In the genomic region with DNA sequence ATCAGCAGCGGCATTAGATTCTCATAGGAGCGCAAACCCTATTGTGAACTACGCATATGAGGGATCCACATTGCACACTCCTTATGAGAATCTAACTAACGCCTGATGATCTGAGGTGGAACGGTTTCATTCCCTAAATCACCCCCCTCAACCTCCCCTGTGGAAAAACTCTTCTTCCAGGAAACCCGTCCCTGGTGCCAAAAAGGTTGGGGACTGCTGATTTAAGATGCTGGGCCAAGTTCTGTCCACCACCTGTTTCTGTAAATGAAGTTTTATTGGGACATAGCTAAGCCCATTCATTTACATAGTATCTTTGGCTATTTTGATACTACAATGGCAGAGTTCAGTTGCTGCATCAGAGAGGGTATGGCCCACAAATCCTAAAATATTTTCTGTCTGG, we compare ENCODE assay signal across 25 cellular contexts.
"Had no signal": no experiment of that assay in that cellular context is flagged by ENCODE, and none has a peak within 500 bp of the region (broad histone marks: within the 10 kb centered on the region; RNA-seq: fewer than 3 reads in every experiment).

No MANE protein-coding gene starts in this region.

- H3K9ac ChIP-seq: SK-N-SH had no signal

- H3K4me2 ChIP-seq: SK-N-SH had no signal

- H3K36me3 ChIP-seq: Peyer's patch, SJSA1 had no signal

- H3K27ac ChIP-seq: Peyer's patch, SJSA1 had no signal

- H3K27me3 ChIP-seq: Peyer's patch, SJSA1 had no signal

- H3K4me1 ChIP-seq: Peyer's patch, SJSA1 had no signal

- DNase-seq: Karpas-422, MM.1S, MV-4-11, NCI-H1048, NCI-H1436, NCI-H146, NCI-H187, NCI-H1930, NCI-H2081 treated with DMSO at 0.1 percent for 48 hours, NCI-H2107, NCI-H226, NCI-H510A treated with DMSO at 0.1 percent for 48 hours, NCI-H524 treated with DMSO at 0.1 percent for 48 hours, NCI-H526 treated with DMSO at 0.1 percent for 48 hours, NCI-H774, OCI-M1, Peyer's patch, Right ventricle myocardium superior, SHP77 treated with DMSO at 0.1 percent for 48 hours, SK-N-SH, SW 1271, T-helper 1 cell had no signal

- H3K4me3 Mint-ChIP-seq: T-helper 1 cell treated with Interleukin-12 subunit alpha and Interleukin-12 subunit beta and Interleukin-4 antibody, amounts not matched to agents 30 μg/mL and 1 μg/mL, for 36 hours had no signal

- ATAC-seq: PC-3 had no signal

- H3K4me3 ChIP-seq: Peyer's patch, SJSA1 had no signal

- H3K9me2 ChIP-seq: SK-N-SH had no signal

- H3K9me3 ChIP-seq: Peyer's patch, SJSA1 had no signal
